ENCODE assay signal across 8 cellular contexts in genomic region chr2:216698895-216699294, GRCh38. TPM values are rescaled to one million over a fixed set of nuclear protein-coding genes. Genes with fewer than 3 reads are reported as not detected.
DNase-seq lines count a peak whose midpoint lies in the region; ATAC-seq and TF ChIP-seq lines count a peak whose summit lies in the region.

No MANE protein-coding gene starts in this region.

- POLR2A ChIA-PET in Caco-2 (lab: Charles Lee), result interaction anchor here (0.6 kb wide), 1 partner anchor 144 kb away, joined by 3 read pairs; no protein-coding TSS in a partner anchor

- peak; percentile 76 for ATAC-seq in GM21529 (IDR thresholded peaks at IDR 0.05; ENCODE audit: unreplicated experiment)
- no peak for ATAC-seq in HG03378 (IDR thresholded peaks at IDR 0.05; ENCODE audit: unreplicated experiment)

- H3K27ac ChIP-seq in SU-DHL-6 (ENCODE audit: low read depth, low read length), result no peak overlapping the region
- peak overlapping the region in 1 of 2 donors; percentile 73 for H3K27ac ChIP-seq in ovary

- H3K36me3 ChIP-seq in Caco-2 (ENCODE audit: control insufficient read depth, insufficient read depth, low read length) (no peaks in the 10 kb centered on the region), SU-DHL-6 (ENCODE audit: low read length) (no peaks in the 10 kb centered on the region), ovary (no peaks in the 10 kb centered on the region)

- H2AFZ ChIP-seq in SU-DHL-6 (ENCODE audit: low read depth, low read length, severe bottlenecking), result no peak overlapping the region

- no peaks in the 10 kb centered on the region for H3K9me3 ChIP-seq in Caco-2
- no peaks in the 10 kb centered on the region for H3K9me3 ChIP-seq in SU-DHL-6 (ENCODE audit: insufficient read depth, low read length)
- no peaks in the 10 kb centered on the region for H3K9me3 ChIP-seq in ovary

- no peaks in the 10 kb centered on the region for H3K79me2 ChIP-seq in SU-DHL-6 (ENCODE audit: insufficient read depth, low read length)

- no peak overlapping the region for H3K9ac ChIP-seq in SU-DHL-6 (ENCODE audit: low read length)

- WGBS in ovary, 3 donors, result 8 to 17% (median 14%) methylated on average over 5 of the region's 5 CpGs

- intact Hi-C loops in Caco-2 (cut with micrococcal nuclease; ENCODE audit: unreplicated experiment), result loop anchor here (1.0 to 10.0 kb wide), 7 partner anchors 78 to 1014 kb away; no protein-coding TSS in a partner anchor
- intact Hi-C loops in ovary (cut with DNase I), result loop anchor here (5.0 to 10.0 kb wide), 12 partner anchors 158 to 1013 kb away; no protein-coding TSS in a partner anchor

- no peak overlapping the region for H3K4me3 Mint-ChIP-seq in Caco-2 (ENCODE audit: unreplicated experiment)

- no peaks in the 10 kb centered on the region for H3K36me3 Mint-ChIP-seq in Caco-2 (ENCODE audit: insufficient read depth, unreplicated experiment)

- H3K9me2 ChIP-seq in SU-DHL-6 (replicated peaks; ENCODE audit: insufficient read depth, low read length), result no peaks in the 10 kb centered on the region

- no TSS peak for BruUV-seq in Caco-2 (replicated peaks; lab: Mats Ljungman, UMichigan)

- TF ChIP-seq POLR2A in ovary (IDR thresholded peaks at IDR 0.05), result no peak

- peak; percentile 69 to 80 for TF ChIP-seq CTCF in Caco-2 (IDR thresholded peaks at IDR 0.05; ENCODE audit: insufficient read depth in 1 of 2, low read depth in 1 of 2, low read length in 1 of 2, severe bottlenecking in 1 of 2, unreplicated experiment in 1 of 2)
- TF ChIP-seq CTCF in SU-DHL-6 (IDR thresholded peaks at IDR 0.05; ENCODE audit: insufficient read depth, low read length, poor library complexity, severe bottlenecking), result peak; percentile 56
- TF ChIP-seq CTCF in fibroblast of pulmonary artery (IDR thresholded peaks at IDR 0.05; ENCODE audit: low read length, missing control alignments), result peak; percentile 80
- peak; percentile 49 to 88 (median 79) for TF ChIP-seq CTCF in ovary (IDR thresholded peaks at IDR 0.05)

- no peaks in the 10 kb centered on the region for H3F3A ChIP-seq in SU-DHL-6 (ENCODE audit: insufficient read depth)

- H3K27me3 ChIP-seq in Caco-2 (replicated peaks; ENCODE audit: control insufficient read depth, insufficient read depth, low read length) (no peaks in the 10 kb centered on the region; the same call in 1 of the 2 replicates), SU-DHL-6 (ENCODE audit: low read length) (no peaks in the 10 kb centered on the region), ovary (no peaks in the 10 kb centered on the region)

- peaks cover 6% of the 10 kb centered on the region; the same call in 1 of the 2 replicates for H3K4me1 ChIP-seq in Caco-2
- peaks cover 23% of the 10 kb centered on the region for H3K4me1 ChIP-seq in ovary (ENCODE audit: insufficient read depth)

- no peak overlapping the region for H3K27ac Mint-ChIP-seq in Caco-2 (ENCODE audit: unreplicated experiment)

- H4K20me1 ChIP-seq in SU-DHL-6 (ENCODE audit: low read depth, low read length), result no peaks in the 10 kb centered on the region

- peaks cover 16% of the 10 kb centered on the region for H3K27me3 Mint-ChIP-seq in Caco-2 (ENCODE audit: insufficient read depth, unreplicated experiment)

- H3K4me3 ChIP-seq in Caco-2 (ENCODE audit: low read depth, low read length) (no peak overlapping the region), SU-DHL-6 (ENCODE audit: insufficient read depth, low read length, poor library complexity, severe bottlenecking) (no peak overlapping the region), fibroblast of pulmonary artery (replicated peaks; ENCODE audit: low read depth, low read length) (no peak overlapping the region), ovary (no peak overlapping the region)

- no peaks in the 10 kb centered on the region for H3K9me3 Mint-ChIP-seq in Caco-2 (ENCODE audit: unreplicated experiment)

- TF ChIP-seq EP300 in ovary (IDR thresholded peaks at IDR 0.05), result no peak

- H3K4me1 Mint-ChIP-seq in Caco-2 (ENCODE audit: low read depth, unreplicated experiment), result peaks cover 6% of the 10 kb centered on the region

- H3K4me2 ChIP-seq in SU-DHL-6 (ENCODE audit: low read depth, low read length, poor library complexity, severe bottlenecking), result no peak overlapping the region

- CTCF ChIA-PET in Caco-2 (lab: Charles Lee), result interaction anchor here (0.6 to 2.2 kb wide), 6 partner anchors 22 to 1014 kb away, joined by 3 to 7 read pairs (median 4); no protein-coding TSS in a partner anchor

- DNase-seq in Caco-2, result peak in 1 of 2 experiments; percentile 55
- peak; percentile 84 for DNase-seq in NCI-H146 treated with DMSO at 0.1 percent for 48 hours (lab: John Stamatoyannopoulos, UW; ENCODE audit: unreplicated experiment)
- peak; percentile 75 for DNase-seq in fibroblast of pulmonary artery (ENCODE audit: low read depth)
- peak in 2 of 5 donors; percentile 33 to 50 for DNase-seq in ovary
- DNase-seq in stimulated activated CD4-positive, alpha-beta T cell treated with anti-CD3 and anti-CD28 coated beads, Interleukin-2, amount 100 ng/mL, for 48 hours, result no peak

RNA-seq across cellular contexts. Expression of gene IGFBP5, which starts 3.5 kb away (rescaled TPM):
- 0.20 TPM in 1 of 2 replicates, not detected in the other for total RNA-seq in Caco-2 (2022)
- total RNA-seq in ovary, result 1,000 to 10,000 TPM in 6 of 7 donors, 100 to 1,000 TPM in 1; 718 to 3,214 (median 2,824) TPM
- polyA plus RNA-seq in ovary, result 1,000 to 10,000 TPM in 1 of 2 donors, 100 to 1,000 TPM in 1; 929 to 1,464 TPM

Comparison
In these comparisons a context has a peak if more than half of its experiments do, and no peak if none do; other contexts are left out.
1. DNase-seq: peak in NCI-H146 treated with DMSO at 0.1 percent for 48 hours (single experiment) and fibroblast of pulmonary artery (single experiment); none in stimulated activated CD4-positive, alpha-beta T cell treated with anti-CD3 and anti-CD28 coated beads, Interleukin-2, amount 100 ng/mL, for 48 hours (0 of 2).
2. RNA of gene IGFBP5, which starts 3.5 kb away (total RNA-seq): 718 to 3,214 TPM in ovary; 0.20 TPM in Caco-2; every median in the first group is over 100 times any median in the second.
3. Peak in every context shown above with its lines, with median percentiles within 50 percentile points of each other: CTCF ChIP-seq.